ENCODE assay signal across 2 cellular contexts in genomic region chr16:75114946-75115825, GRCh38.
TF ChIP-seq lines count a peak whose summit lies in the region.

No MANE protein-coding gene starts in this region.

TF ChIP-seq in GM23338, 12 proteins besides CTCF, POLR2A, EP300 and RAD21:
- TF ChIP-seq POLR2AphosphoS5 (IDR thresholded peaks at IDR 0.05; ENCODE audit: low read depth) = no peak

TF ChIP-seq in K562, 482 proteins besides CTCF, POLR2A, EP300 and RAD21:
- TF ChIP-seq CREM (IDR thresholded peaks at IDR 0.05; ENCODE audit: low read depth) (no peak), HMGN3 (IDR thresholded peaks at IDR 0.05; ENCODE audit: borderline replicate concordance, extremely low read depth, insufficient read length, low read depth, low read length) (peak; percentile 35), HDGF (IDR thresholded peaks at IDR 0.05) (no peak)
